In the genomic region with DNA sequence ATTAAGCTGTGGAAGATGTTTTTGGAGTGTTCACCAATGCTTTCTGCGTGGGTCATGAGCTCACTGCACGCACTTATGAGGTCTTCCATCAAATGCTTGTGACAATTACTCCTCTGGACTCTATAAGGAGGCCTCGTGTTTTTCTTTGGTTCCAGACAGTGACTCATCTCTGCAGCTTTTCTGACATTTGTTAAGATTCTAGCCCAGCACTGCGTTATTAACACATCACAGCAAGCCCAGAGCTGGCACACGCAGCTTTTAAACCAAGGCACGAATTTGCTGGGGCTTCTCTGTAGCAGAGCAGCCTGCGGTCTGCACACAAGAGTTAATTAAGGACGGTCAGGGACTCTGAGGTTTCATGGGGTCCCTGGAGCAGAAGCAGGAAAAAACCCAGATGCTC, we compare ENCODE assay signal across 11 cellular contexts. TPM values are rescaled to one million over a fixed set of nuclear protein-coding genes. Genes with fewer than 3 reads are reported as not detected.
A peak's percentile ranks its signal among the peaks of the same experiment; 100 is the strongest.
DNase-seq lines count a peak whose midpoint lies in the region; ATAC-seq, FAIRE-seq and TF ChIP-seq lines count a peak whose summit lies in the region.
"Had no signal": no experiment of that assay in that cellular context is flagged by ENCODE, and none has a peak within 500 bp of the region (broad histone marks: within the 10 kb centered on the region; RNA-seq: fewer than 3 reads in every experiment).

No MANE protein-coding gene starts in this region.

- H3K9me3 ChIP-seq in spleen = no peaks in the 10 kb centered on the region

- ATAC-seq in HG02798 (IDR thresholded peaks at IDR 0.05; ENCODE audit: poor library complexity, unreplicated experiment) = no peak

- TF ChIP-seq POLR2A in spleen (IDR thresholded peaks at IDR 0.05) = no peak

- 65 to 82% (median 73%) methylated on average over 8 of the region's 8 CpGs for WGBS in spleen, 5 donors

- FAIRE-seq in RCC 7860 (lab: Jason Lieb, UNC) = no peak
- FAIRE-seq: A204.1 had no signal

- peaks cover 0 to 4% (median 0%) of the 10 kb centered on the region in 6 donors for H3K4me1 ChIP-seq in spleen

- DNase-seq in NCI-H1436 (lab: John Stamatoyannopoulos, UW) (peak; percentile 38), NCI-H1436 treated with DMSO at 0.1 percent for 48 hours (lab: John Stamatoyannopoulos, UW) (no peak), amniotic stem cell (lab: John Stamatoyannopoulos, UW) (peak; percentile 71), inferior parietal cortex (ENCODE audit: extremely low spot score) (peak; percentile 52), spleen (peak; percentile 10), RCC 7860 (ENCODE audit: low spot score) (no peak), DMS53 (lab: John Stamatoyannopoulos, UW) (no peak)
- DNase-seq: central memory CD4-positive, alpha-beta T cell; OCI-M1 had no signal

- H3K27me3 ChIP-seq in spleen (replicated peaks in 1 of 7) = no peaks in the 10 kb centered on the region

- peak overlapping the region in 1 of 8 donors; percentile 34 for H3K4me3 ChIP-seq in spleen

- peak overlapping the region in 5 of 8 donors; percentile 24 to 79 (median 70) for H3K27ac ChIP-seq in spleen

- intact Hi-C loops in spleen (cut with DNase I; ENCODE audit: low total_unique reads) = loop anchor here (10.0 kb wide), 1 partner anchor 178 kb away; no protein-coding TSS in a partner anchor

- no peak for TF ChIP-seq CTCF in spleen (IDR thresholded peaks at IDR 0.05 in 8 of 11, conservative IDR thresholded peaks at IDR 0.05 in 3 of 11)

- peaks cover 0 to 6% (median 0%) of the 10 kb centered on the region in 6 donors for H3K36me3 ChIP-seq in spleen

RNA-seq across cellular contexts. Expression of gene MEG3, which starts 16.9 kb away (rescaled TPM):
- total RNA-seq in spleen = 100 to 1,000 TPM in 5 of 7 donors, 10 to 100 TPM in 2; 86.5 to 282 (median 174) TPM
- polyA plus RNA-seq in spleen = 100 to 1,000 TPM in 2 of 3 donors, 10 to 100 TPM in 1; 86.6 to 763 (median 435) TPM

Comparison
In these comparisons a context has a peak if more than half of its experiments do, and no peak if none do; other contexts are left out.
1. DNase-seq: peak in NCI-H1436 (single experiment), amniotic stem cell (single experiment), inferior parietal cortex (single experiment) and spleen (single experiment); none in NCI-H1436 treated with DMSO at 0.1 percent for 48 hours (single experiment), RCC 7860 (single experiment) and DMS53 (single experiment).